In the genomic region with DNA sequence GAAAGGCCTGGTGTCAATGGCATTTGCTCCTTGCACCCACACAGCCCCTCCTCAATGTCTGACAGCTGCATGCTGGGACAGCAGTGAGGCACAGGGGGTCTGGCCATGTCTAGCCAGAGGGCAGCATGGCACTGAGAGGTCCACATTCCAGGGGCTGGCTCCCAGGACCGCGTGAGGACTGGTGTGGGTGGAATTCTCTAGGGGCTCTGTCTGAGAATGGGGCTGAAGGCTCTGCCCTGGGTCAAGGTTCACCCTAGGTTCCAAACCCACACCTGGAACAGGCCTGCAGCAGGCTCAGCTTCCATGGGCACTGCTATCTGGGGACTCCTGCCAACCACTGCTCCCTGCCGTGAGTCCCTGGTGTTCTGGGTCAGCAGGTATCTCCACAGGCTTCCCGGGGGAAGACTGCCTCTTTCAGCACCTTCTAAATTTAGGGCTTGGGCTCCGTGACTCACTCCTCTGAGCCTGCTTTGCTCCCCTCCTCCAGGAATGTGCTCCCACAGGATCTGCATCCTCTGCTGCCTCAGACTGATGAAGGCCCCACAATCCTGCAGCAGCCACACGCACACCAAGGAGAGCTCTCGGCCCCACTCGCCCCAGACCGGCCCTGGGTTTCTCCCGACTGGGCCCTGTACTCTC, we compare ENCODE assay signal across 14 cellular contexts. TPM values are rescaled to one million over a fixed set of nuclear protein-coding genes. Genes with fewer than 3 reads are reported as not detected.
DNase-seq lines count a peak whose midpoint lies in the region; ATAC-seq and TF ChIP-seq lines count a peak whose summit lies in the region.
"Had no signal": no experiment of that assay in that cellular context is flagged by ENCODE, and none has a peak within 500 bp of the region (broad histone marks: within the 10 kb centered on the region; RNA-seq: fewer than 3 reads in every experiment).

No MANE protein-coding gene starts in this region.

- H3K27me3 ChIP-seq in right lobe of liver (no peaks in the 10 kb centered on the region), aorta (ENCODE audit: control insufficient read depth in 1 of 2, insufficient read depth in 2 of 2, low read length in 1 of 2) (no peaks in the 10 kb centered on the region)
- H3K27me3 ChIP-seq: adrenal gland, upper lobe of left lung had no signal

- intact Hi-C loops in Right ventricle myocardium inferior (cut with DNase I) = no loop called here
- intact Hi-C loops in cardiac septum (cut with DNase I) = no loop called here
- intact Hi-C loops in dendritic cell treated with granulocyte-macrophage colony-stimulating factor and Interleukin-4, amounts not matched to agents 40 ng/mL and 50 ng/mL, for 4 days (cut with micrococcal nuclease) = no loop called here
- intact Hi-C loops in right lobe of liver (cut with DNase I) = loop anchor here (5.0 kb wide), 1 partner anchor 62 kb away; no protein-coding TSS in a partner anchor
- intact Hi-C loops in aorta (cut with DNase I) = loop anchor here (5.0 kb wide), 3 partner anchors 37 to 67 kb away; partner anchors contain the start of gene ARAP1 (in 1 of the 2)
- intact Hi-C loops in activated CD4-positive, alpha-beta T cell treated with anti-CD3 and anti-CD28 coated beads for 36 hours (cut with DNase I, micrococcal nuclease) = no loop called here

- peak overlapping the region; percentile 64 for H3K27ac Mint-ChIP-seq in dendritic cell treated with granulocyte-macrophage colony-stimulating factor and Interleukin-4, amounts not matched to agents 40 ng/mL and 50 ng/mL, for 4 days
- H3K27ac Mint-ChIP-seq in activated CD4-positive, alpha-beta T cell treated with anti-CD3 and anti-CD28 coated beads for 36 hours = no peak overlapping the region
- H3K27ac Mint-ChIP-seq: activated CD4-positive, alpha-beta memory T cell treated with anti-CD3 and anti-CD28 coated beads for 36 hours had no signal

- peaks cover 63% of the 10 kb centered on the region for H3K4me1 Mint-ChIP-seq in dendritic cell treated with granulocyte-macrophage colony-stimulating factor and Interleukin-4, amounts not matched to agents 40 ng/mL and 50 ng/mL, for 4 days (ENCODE audit: low read depth)
- H3K4me1 Mint-ChIP-seq in activated CD4-positive, alpha-beta T cell treated with anti-CD3 and anti-CD28 coated beads for 36 hours = peaks cover 26% of the 10 kb centered on the region

- no peak overlapping the region for H3K4me3 ChIP-seq in right lobe of liver
- H3K4me3 ChIP-seq in aorta (ENCODE audit: low read length in 2 of 2) = no peak overlapping the region
- H3K4me3 ChIP-seq: adrenal gland, SK-N-MC, upper lobe of left lung had no signal

- H3K9me3 Mint-ChIP-seq in dendritic cell treated with granulocyte-macrophage colony-stimulating factor and Interleukin-4, amounts not matched to agents 40 ng/mL and 50 ng/mL, for 4 days = no peaks in the 10 kb centered on the region
- no peaks in the 10 kb centered on the region for H3K9me3 Mint-ChIP-seq in activated CD4-positive, alpha-beta T cell treated with anti-CD3 and anti-CD28 coated beads for 36 hours (ENCODE audit: low read depth)
- H3K9me3 Mint-ChIP-seq: activated CD4-positive, alpha-beta memory T cell treated with anti-CD3 and anti-CD28 coated beads for 36 hours; natural killer cell treated with Interleukin-12 subunit alpha and Interleukin-12 subunit beta and Interleukin-15 and Interleukin-18, amount 100 ng/mL, for 72 hours had no signal

- H3K36me3 Mint-ChIP-seq in dendritic cell treated with granulocyte-macrophage colony-stimulating factor and Interleukin-4, amounts not matched to agents 40 ng/mL and 50 ng/mL, for 4 days (ENCODE audit: low read depth) = peaks cover 5% of the 10 kb centered on the region
- H3K36me3 Mint-ChIP-seq in activated CD4-positive, alpha-beta T cell treated with anti-CD3 and anti-CD28 coated beads for 36 hours (ENCODE audit: low read depth) = no peaks in the 10 kb centered on the region
- H3K36me3 Mint-ChIP-seq: activated CD4-positive, alpha-beta memory T cell treated with anti-CD3 and anti-CD28 coated beads for 36 hours; natural killer cell treated with Interleukin-12 subunit alpha and Interleukin-12 subunit beta and Interleukin-15 and Interleukin-18, amount 100 ng/mL, for 72 hours had no signal

- POLR2A ChIA-PET in activated CD4-positive, alpha-beta T cell treated with anti-CD3 and anti-CD28 coated beads for 36 hours (lab: Charles Lee) = no interaction called here

- no peaks in the 10 kb centered on the region for H3K36me3 ChIP-seq in right lobe of liver
- no peaks in the 10 kb centered on the region for H3K36me3 ChIP-seq in aorta (ENCODE audit: control insufficient read depth in 1 of 2, insufficient read depth in 2 of 2, low read length in 1 of 2)
- H3K36me3 ChIP-seq: adrenal gland, upper lobe of left lung had no signal

- peak; percentile 38 for ATAC-seq in Right ventricle myocardium inferior
- peak; percentile 3 to 34 (median 32) for ATAC-seq in right lobe of liver
- ATAC-seq in aorta (ENCODE audit: low FRiP score) = no peak
- ATAC-seq in activated CD4-positive, alpha-beta T cell treated with anti-CD3 and anti-CD28 coated beads for 36 hours = no peak
- ATAC-seq: natural killer cell treated with Interleukin-12 subunit alpha and Interleukin-12 subunit beta and Interleukin-15 and Interleukin-18, amount 100 ng/mL, for 72 hours had no signal

- 27% methylated on average over 9 of the region's 10 CpGs for WGBS in right lobe of liver (ENCODE audit: insufficient coverage, low coverage, low lambda C conversion rate, missing lambda C conversion rate)
- WGBS in aorta, 2 donors = 5 to 6% methylated on average over 10 of the region's 10 CpGs

- H3K4me1 ChIP-seq in right lobe of liver (peaks cover 0 to 58% (median 24%) of the 10 kb centered on the region in 4 donors), aorta (ENCODE audit: control insufficient read depth in 1 of 2, insufficient read depth in 2 of 2, low read length in 2 of 2) (peaks cover 0 to 3% of the 10 kb centered on the region in 2 donors)

- no peaks in the 10 kb centered on the region for H3K9me3 ChIP-seq in right lobe of liver
- no peaks in the 10 kb centered on the region for H3K9me3 ChIP-seq in aorta (ENCODE audit: control insufficient read depth, low read length)
- H3K9me3 ChIP-seq: adrenal gland, upper lobe of left lung had no signal

- no peak for TF ChIP-seq CTCF in right lobe of liver (IDR thresholded peaks at IDR 0.05)

- DNase-seq in Right ventricle myocardium inferior (ENCODE audit: missing footprints) = no peak
- DNase-seq in cardiac septum (ENCODE audit: low spot score) = no peak
- peak; percentile 45 to 88 (median 81) for DNase-seq in right lobe of liver
- DNase-seq in aorta = peak in 1 of 2 donors; percentile 78
- no peak for DNase-seq in activated naive CD4-positive, alpha-beta T cell (lab: John Stamatoyannopoulos, UW)
- no peak for DNase-seq in SKM-1 treated with dmso at 0.1 percent for 144 hours (lab: John Stamatoyannopoulos, UW; ENCODE audit: unreplicated experiment)
- DNase-seq in activated CD4-positive, alpha-beta T cell treated with anti-CD3 and anti-CD28 coated beads for 36 hours = no peak
- DNase-seq: activated CD4-positive, alpha-beta memory T cell treated with anti-CD3 and anti-CD28 coated beads for 36 hours; stimulated activated CD4-positive, alpha-beta T cell treated with anti-CD3 and anti-CD28 coated beads, Interleukin-4, amount 100 ng/mL, for 4 hours had no signal

- H3K27ac ChIP-seq in right lobe of liver = peak overlapping the region in 2 of 3 donors; percentile 48 to 57
- peak overlapping the region; percentile 1 to 79 for H3K27ac ChIP-seq in aorta (ENCODE audit: low read depth in 1 of 2, low read length in 2 of 2)
- H3K27ac ChIP-seq: adrenal gland, SK-N-MC had no signal

- TF ChIP-seq POLR2A in right lobe of liver (IDR thresholded peaks at IDR 0.05) = no peak

- CTCF ChIA-PET in activated CD4-positive, alpha-beta T cell treated with anti-CD3 and anti-CD28 coated beads for 36 hours (lab: Charles Lee) = interaction anchor here (1.0 to 1.9 kb wide), 2 partner anchors 12 to 23 kb away, joined by 3 to 5 read pairs; no protein-coding TSS in a partner anchor

- H3K4me3 Mint-ChIP-seq in dendritic cell treated with granulocyte-macrophage colony-stimulating factor and Interleukin-4, amounts not matched to agents 40 ng/mL and 50 ng/mL, for 4 days = no peak overlapping the region
- H3K4me3 Mint-ChIP-seq in activated CD4-positive, alpha-beta T cell treated with anti-CD3 and anti-CD28 coated beads for 36 hours = no peak overlapping the region
- H3K4me3 Mint-ChIP-seq: activated CD4-positive, alpha-beta memory T cell treated with anti-CD3 and anti-CD28 coated beads for 36 hours; natural killer cell treated with Interleukin-12 subunit alpha and Interleukin-12 subunit beta and Interleukin-15 and Interleukin-18, amount 100 ng/mL, for 72 hours had no signal

- H3K27me3 Mint-ChIP-seq in dendritic cell treated with granulocyte-macrophage colony-stimulating factor and Interleukin-4, amounts not matched to agents 40 ng/mL and 50 ng/mL, for 4 days = no peaks in the 10 kb centered on the region
- no peaks in the 10 kb centered on the region for H3K27me3 Mint-ChIP-seq in activated CD4-positive, alpha-beta T cell treated with anti-CD3 and anti-CD28 coated beads for 36 hours
- H3K27me3 Mint-ChIP-seq: activated CD4-positive, alpha-beta memory T cell treated with anti-CD3 and anti-CD28 coated beads for 36 hours; natural killer cell treated with Interleukin-12 subunit alpha and Interleukin-12 subunit beta and Interleukin-15 and Interleukin-18, amount 100 ng/mL, for 72 hours had no signal

RNA-seq across cellular contexts. Expression of gene STARD10, which starts 4.2 kb away (rescaled TPM):
- total RNA-seq in Right ventricle myocardium inferior (114 TPM), cardiac septum (45.2 TPM), right lobe of liver (100 to 1,000 TPM; 282 to 525 (median 330) TPM), aorta (10 to 100 TPM; 17.7 to 30.7 TPM)
- polyA plus RNA-seq in aorta = 100 to 1,000 TPM in 1 of 2 donors, 10 to 100 TPM in 1; 49.6 to 129 TPM
- total RNA-seq in activated CD4-positive, alpha-beta T cell treated with anti-CD3 and anti-CD28 coated beads for 36 hours = 10 to 100 TPM in 1 of 2 experiments, 1 to 10 TPM in 1; 8.3 to 12.9 TPM

RNA-seq across cellular contexts. Expression of gene ATG16L2, which starts 24.6 kb away (rescaled TPM):
- 16.5 TPM for total RNA-seq in Right ventricle myocardium inferior
- total RNA-seq in cardiac septum = 21.4 TPM
- total RNA-seq in right lobe of liver = 10 to 100 TPM in 5 of 6 experiments, 1 to 10 TPM in 1; 8.6 to 23.8 (median 15.4) TPM
- 10 to 100 TPM; 31.1 to 74.8 TPM for total RNA-seq in aorta
- 10 to 100 TPM in 1 of 2 donors, 1 to 10 TPM in 1; 4.9 to 47.7 TPM for polyA plus RNA-seq in aorta
- total RNA-seq in activated CD4-positive, alpha-beta T cell treated with anti-CD3 and anti-CD28 coated beads for 36 hours = 10 to 100 TPM; 55.3 to 59.4 TPM

RNA-seq across cellular contexts. Expression of gene ARAP1, which starts 37.4 kb away (rescaled TPM):
- 55.2 TPM for total RNA-seq in Right ventricle myocardium inferior
- 46.3 TPM for total RNA-seq in cardiac septum
- total RNA-seq in right lobe of liver = 10 to 100 TPM; 32.9 to 76.7 (median 41.2) TPM
- 100 to 1,000 TPM in 1 of 2 donors, 10 to 100 TPM in 1; 61.9 to 166 TPM for total RNA-seq in aorta
- 10 to 100 TPM; 30.8 to 70.9 TPM for polyA plus RNA-seq in aorta
- 10 to 100 TPM; 69.9 to 76.6 TPM for total RNA-seq in activated CD4-positive, alpha-beta T cell treated with anti-CD3 and anti-CD28 coated beads for 36 hours

Comparison
In these comparisons a context has a peak if more than half of its experiments do, and no peak if none do; other contexts are left out.
1. ATAC-seq: peak in Right ventricle myocardium inferior (single experiment) and right lobe of liver (4 of 4); none in aorta (single experiment) and activated CD4-positive, alpha-beta T cell treated with anti-CD3 and anti-CD28 coated beads for 36 hours (single experiment).
2. DNase-seq: peak in right lobe of liver (3 of 3); none in Right ventricle myocardium inferior (single experiment), cardiac septum (single experiment), activated naive CD4-positive, alpha-beta T cell (0 of 4), SKM-1 treated with dmso at 0.1 percent for 144 hours (single experiment) and activated CD4-positive, alpha-beta T cell treated with anti-CD3 and anti-CD28 coated beads for 36 hours (single experiment).
3. intact Hi-C loops: an anchor here in right lobe of liver (5.0 kb wide) and aorta (5.0 kb wide); none called in Right ventricle myocardium inferior, cardiac septum, dendritic cell treated with granulocyte-macrophage colony-stimulating factor and Interleukin-4, amounts not matched to agents 40 ng/mL and 50 ng/mL, for 4 days and activated CD4-positive, alpha-beta T cell treated with anti-CD3 and anti-CD28 coated beads for 36 hours.